ENCODE assay signal across 15 cellular contexts in genomic region chr7:151039850-151040548, GRCh38. TPM values are rescaled to one million over a fixed set of nuclear protein-coding genes. Genes with fewer than 3 reads are reported as not detected.
DNase-seq lines count a peak whose midpoint lies in the region; TF ChIP-seq lines count a peak whose summit lies in the region.
"Had no signal": no experiment of that assay in that cellular context is flagged by ENCODE, and none has a peak within 500 bp of the region (broad histone marks: within the 10 kb centered on the region; RNA-seq: fewer than 3 reads in every experiment).

No MANE protein-coding gene starts in this region.

- intact Hi-C loops in activated naive CD4-positive, alpha-beta T cell treated with anti-CD3 and anti-CD28 coated beads for 36 hours (cut with micrococcal nuclease) = loop anchor here (1.0 kb wide), 1 partner anchor 18 kb away; no protein-coding TSS in a partner anchor

- H3K4me1 Mint-ChIP-seq in activated naive CD4-positive, alpha-beta T cell treated with anti-CD3 and anti-CD28 coated beads, Interleukin-2, amount 50 U/mL, for 24 hours = peaks cover 17% of the 10 kb centered on the region
- peaks cover 16% of the 10 kb centered on the region for H3K4me1 Mint-ChIP-seq in activated naive CD4-positive, alpha-beta T cell treated with anti-CD3 and anti-CD28 coated beads for 36 hours (ENCODE audit: low read depth)
- peaks cover 3% of the 10 kb centered on the region for H3K4me1 Mint-ChIP-seq in endodermal cell

- DNase-seq in activated naive CD4-positive, alpha-beta T cell treated with anti-CD3 and anti-CD28 coated beads for 36 hours = no peak
- DNase-seq in SJSA1 (ENCODE audit: low read depth in 1 of 2, low spot score in 2 of 2) (no peak), endodermal cell (no peak), smooth muscle cell (lab: John Stamatoyannopoulos, UW; ENCODE audit: unreplicated experiment) (no peak), cerebellar nuclear complex (lab: John Stamatoyannopoulos, UW) (no peak), SW 1271 (lab: John Stamatoyannopoulos, UW) (no peak), amniotic stem cell (lab: John Stamatoyannopoulos, UW) (no peak)
- DNase-seq: activated B cell treated with CpG ODN at 0.5 μM for 24 hours, NCI-H1436, NCI-H526 treated with DMSO at 0.1 percent for 48 hours had no signal

- H3K36me3 Mint-ChIP-seq in activated naive CD4-positive, alpha-beta T cell treated with anti-CD3 and anti-CD28 coated beads, Interleukin-2, amount 50 U/mL, for 24 hours = peaks cover 4% of the 10 kb centered on the region
- peaks cover 4% of the 10 kb centered on the region for H3K36me3 Mint-ChIP-seq in activated naive CD4-positive, alpha-beta T cell treated with anti-CD3 and anti-CD28 coated beads for 36 hours (ENCODE audit: low read depth)
- peaks cover 13% of the 10 kb centered on the region for H3K36me3 Mint-ChIP-seq in endodermal cell (ENCODE audit: low read depth)

- H3K9ac ChIP-seq in endodermal cell (ENCODE audit: extremely low read depth, low read length, poor library complexity, severe bottlenecking) = no peak overlapping the region
- peak overlapping the region; percentile 53 for H3K9ac ChIP-seq in smooth muscle cell (ENCODE audit: low read depth)

- H3K4me3 ChIP-seq in SJSA1 = no peak overlapping the region
- H3K4me3 ChIP-seq in endodermal cell (ENCODE audit: low read length) = no peak overlapping the region
- H3K4me3 ChIP-seq in smooth muscle cell = no peak overlapping the region
- H3K4me3 ChIP-seq: heart right ventricle, pancreas had no signal

- H3K4me1 ChIP-seq in SJSA1 (replicated peaks) (peaks cover 31% of the 10 kb centered on the region), endodermal cell (ENCODE audit: control insufficient read depth, insufficient read depth, low read length) (peaks cover 6% of the 10 kb centered on the region), smooth muscle cell (ENCODE audit: low read depth) (peaks cover 4% of the 10 kb centered on the region)

- H3K79me2 ChIP-seq in smooth muscle cell (ENCODE audit: low read depth) = no peaks in the 10 kb centered on the region

- H3K9me3 Mint-ChIP-seq in activated naive CD4-positive, alpha-beta T cell treated with anti-CD3 and anti-CD28 coated beads, Interleukin-2, amount 50 U/mL, for 24 hours = no peaks in the 10 kb centered on the region
- no peaks in the 10 kb centered on the region for H3K9me3 Mint-ChIP-seq in activated naive CD4-positive, alpha-beta T cell treated with anti-CD3 and anti-CD28 coated beads for 36 hours
- H3K9me3 Mint-ChIP-seq in endodermal cell = no peaks in the 10 kb centered on the region
- H3K9me3 Mint-ChIP-seq: activated B cell treated with CpG ODN at 0.5 μM for 24 hours; activated T-cell treated with anti-CD3 and anti-CD28 coated beads, Interleukin-2, amount 50 U/mL, for 4 hours had no signal

- TF ChIP-seq CTCF in endodermal cell (conservative IDR thresholded peaks at IDR 0.05) = no peak
- TF ChIP-seq CTCF in smooth muscle cell (IDR thresholded peaks at IDR 0.05; ENCODE audit: borderline replicate concordance, insufficient read depth, poor library complexity, severe bottlenecking) = no peak

- peak overlapping the region; percentile 69 for H3K4me2 ChIP-seq in smooth muscle cell

- H3F3A ChIP-seq in smooth muscle cell (ENCODE audit: low read depth) = peaks cover 21% of the 10 kb centered on the region

- H3K27me3 ChIP-seq in SJSA1 (replicated peaks) (no peaks in the 10 kb centered on the region), endodermal cell (ENCODE audit: control insufficient read depth, insufficient read depth, low read length, poor library complexity, severe bottlenecking) (no peaks in the 10 kb centered on the region), smooth muscle cell (ENCODE audit: low read depth) (no peaks in the 10 kb centered on the region)
- H3K27me3 ChIP-seq: heart right ventricle, pancreas had no signal

- no peaks in the 10 kb centered on the region for H3K27me3 Mint-ChIP-seq in activated naive CD4-positive, alpha-beta T cell treated with anti-CD3 and anti-CD28 coated beads, Interleukin-2, amount 50 U/mL, for 24 hours
- H3K27me3 Mint-ChIP-seq in activated naive CD4-positive, alpha-beta T cell treated with anti-CD3 and anti-CD28 coated beads for 36 hours (ENCODE audit: low read depth) = no peaks in the 10 kb centered on the region
- no peaks in the 10 kb centered on the region for H3K27me3 Mint-ChIP-seq in endodermal cell (ENCODE audit: insufficient read depth)
- H3K27me3 Mint-ChIP-seq: activated B cell treated with CpG ODN at 0.5 μM for 24 hours had no signal

- H3K4me3 Mint-ChIP-seq in activated naive CD4-positive, alpha-beta T cell treated with anti-CD3 and anti-CD28 coated beads, Interleukin-2, amount 50 U/mL, for 24 hours = no peak overlapping the region
- H3K4me3 Mint-ChIP-seq in activated naive CD4-positive, alpha-beta T cell treated with anti-CD3 and anti-CD28 coated beads for 36 hours = no peak overlapping the region
- H3K4me3 Mint-ChIP-seq in endodermal cell = no peak overlapping the region
- H3K4me3 Mint-ChIP-seq: activated B cell treated with CpG ODN at 0.5 μM for 24 hours had no signal

- no peaks in the 10 kb centered on the region for H4K20me1 ChIP-seq in smooth muscle cell (ENCODE audit: low read depth)

- 87 to 90% methylated on average over 11 to 18 of the region's 18 CpGs for WGBS in endodermal cell (ENCODE audit: insufficient coverage in 1 of 2, insufficient read length in 1 of 2), 2 experiments
- WGBS in smooth muscle cell (ENCODE audit: low lambda C conversion rate) = 66% methylated on average over 18 of the region's 18 CpGs

- peaks cover 26% of the 10 kb centered on the region for H3K36me3 ChIP-seq in SJSA1
- peaks cover 6% of the 10 kb centered on the region for H3K36me3 ChIP-seq in endodermal cell (ENCODE audit: control insufficient read depth, insufficient read depth, low read length)
- no peaks in the 10 kb centered on the region for H3K36me3 ChIP-seq in smooth muscle cell (ENCODE audit: low read depth)

- CTCF ChIA-PET in activated naive CD4-positive, alpha-beta T cell treated with anti-CD3 and anti-CD28 coated beads for 36 hours (lab: Charles Lee) = no interaction called here

- H3K9me3 ChIP-seq in SJSA1 (replicated peaks) = no peaks in the 10 kb centered on the region
- no peaks in the 10 kb centered on the region for H3K9me3 ChIP-seq in endodermal cell (ENCODE audit: control insufficient read depth, low read length)
- no peaks in the 10 kb centered on the region for H3K9me3 ChIP-seq in smooth muscle cell (replicated peaks; ENCODE audit: low read depth)
- H3K9me3 ChIP-seq: heart right ventricle, pancreas had no signal

- H3K27ac Mint-ChIP-seq in activated naive CD4-positive, alpha-beta T cell treated with anti-CD3 and anti-CD28 coated beads, Interleukin-2, amount 50 U/mL, for 24 hours = peak overlapping the region; percentile 30
- H3K27ac Mint-ChIP-seq in activated naive CD4-positive, alpha-beta T cell treated with anti-CD3 and anti-CD28 coated beads for 36 hours = no peak overlapping the region
- peak overlapping the region; percentile 16 for H3K27ac Mint-ChIP-seq in endodermal cell
- H3K27ac Mint-ChIP-seq: activated B cell treated with CpG ODN at 0.5 μM for 24 hours had no signal

- peak overlapping the region; percentile 1; the same call in 1 of the 2 replicates for H3K27ac ChIP-seq in SJSA1
- H3K27ac ChIP-seq in endodermal cell (ENCODE audit: low read depth, low read length) = no peak overlapping the region
- peak overlapping the region; percentile 98 for H3K27ac ChIP-seq in smooth muscle cell (ENCODE audit: low read depth)

- no peak overlapping the region for H2AFZ ChIP-seq in smooth muscle cell (ENCODE audit: low read depth)

RNA-seq across cellular contexts. Expression of gene ASIC3, which starts 8.3 kb away (rescaled TPM):
- 1 to 10 TPM; 6.8 to 7.9 TPM for total RNA-seq in activated naive CD4-positive, alpha-beta T cell treated with anti-CD3 and anti-CD28 coated beads for 36 hours
- total RNA-seq in SJSA1 (2014; rRNA removed; shearing (Covaris generic)) = not detected in 2 replicates
- total RNA-seq in endodermal cell (1 to 10 TPM; 2.5 to 3.0 TPM), smooth muscle cell (2.2 and 2.3 TPM in 2 replicates)
- polyA plus RNA-seq in endodermal cell (2013, experiment 1 of 2) = 5.1 TPM
- 4.0 TPM for polyA plus RNA-seq in endodermal cell (2013, experiment 2 of 2)
- 2.0 and 4.7 TPM in 2 replicates for polyA plus RNA-seq in smooth muscle cell

RNA-seq across cellular contexts. Expression of gene ABCB8, which starts 11.7 kb away (rescaled TPM):
- 10 to 100 TPM; 41.3 to 47.8 TPM for total RNA-seq in activated naive CD4-positive, alpha-beta T cell treated with anti-CD3 and anti-CD28 coated beads for 36 hours
- 24.6 and 38.2 TPM in 2 replicates for total RNA-seq in SJSA1 (2014; rRNA removed; shearing (Covaris generic))
- total RNA-seq in endodermal cell (10 to 100 TPM; 35.9 to 37.2 TPM), smooth muscle cell (17.3 and 23.4 TPM in 2 replicates)
- polyA plus RNA-seq in endodermal cell (2013, experiment 1 of 2) = 27.6 TPM
- 25.8 TPM for polyA plus RNA-seq in endodermal cell (2013, experiment 2 of 2)
- 24.2 and 27.0 TPM in 2 replicates for polyA plus RNA-seq in smooth muscle cell

RNA-seq across cellular contexts. Expression of gene ATG9B, which starts 15.7 kb away (rescaled TPM):
- 1 to 10 TPM; 2.8 to 4.0 TPM for total RNA-seq in activated naive CD4-positive, alpha-beta T cell treated with anti-CD3 and anti-CD28 coated beads for 36 hours
- total RNA-seq in SJSA1 (2014; rRNA removed; shearing (Covaris generic)) = not detected in 2 replicates
- 1 to 10 TPM; 2.0 to 3.0 TPM for total RNA-seq in endodermal cell
- 4.3 TPM for polyA plus RNA-seq in endodermal cell (2013, experiment 1 of 2)
- polyA plus RNA-seq in endodermal cell (2013, experiment 2 of 2) = 4.0 TPM
- 1.7 and 2.6 TPM in 2 replicates for total RNA-seq in smooth muscle cell
- polyA plus RNA-seq in smooth muscle cell = 6.5 and 16.6 TPM in 2 replicates
- total RNA-seq: HT1080 had no signal

RNA-seq across cellular contexts. Expression of gene CDK5, which starts 17.7 kb away (rescaled TPM):
- 10 to 100 TPM in 1 of 2 experiments, 1 to 10 TPM in 1; 10.0 to 10.1 TPM for total RNA-seq in activated naive CD4-positive, alpha-beta T cell treated with anti-CD3 and anti-CD28 coated beads for 36 hours
- 23.7 and 29.3 TPM in 2 replicates for total RNA-seq in SJSA1 (2014; rRNA removed; shearing (Covaris generic))
- total RNA-seq in endodermal cell (10 to 100 TPM; 22.2 to 25.2 TPM), smooth muscle cell (18.6 and 22.1 TPM in 2 replicates)
- polyA plus RNA-seq in endodermal cell (2013, experiment 1 of 2) = 22.0 TPM
- 18.7 TPM for polyA plus RNA-seq in endodermal cell (2013, experiment 2 of 2)
- polyA plus RNA-seq in smooth muscle cell = 36.4 and 50.1 TPM in 2 replicates

RNA-seq across cellular contexts. Expression of gene SLC4A2, which starts 19.4 kb away (rescaled TPM):
- 10 to 100 TPM; 25.6 to 29.7 TPM for total RNA-seq in activated naive CD4-positive, alpha-beta T cell treated with anti-CD3 and anti-CD28 coated beads for 36 hours
- 95.5 and 100 TPM in 2 replicates for total RNA-seq in SJSA1 (2014; rRNA removed; shearing (Covaris generic))
- 100 to 1,000 TPM; 265 to 284 TPM for total RNA-seq in endodermal cell
- 88.2 TPM for polyA plus RNA-seq in endodermal cell (2013, experiment 1 of 2)
- 83.1 TPM for polyA plus RNA-seq in endodermal cell (2013, experiment 2 of 2)
- 42.3 and 89.3 TPM in 2 replicates for total RNA-seq in smooth muscle cell
- polyA plus RNA-seq in smooth muscle cell = 96.4 and 104 TPM in 2 replicates
